ENCODE assay signal across 8 cellular contexts in genomic region chrX:65581661-65582339, GRCh38. TPM values are rescaled to one million over a fixed set of nuclear protein-coding genes. Genes with fewer than 3 reads are reported as not detected.
DNase-seq lines count a peak whose midpoint lies in the region; ATAC-seq and TF ChIP-seq lines count a peak whose summit lies in the region.

No MANE protein-coding gene starts in this region.

- H3K27ac ChIP-seq in esophagus muscularis mucosa (replicated peaks in 1 of 4): no peak overlapping the region
- no peak overlapping the region for H3K27ac ChIP-seq in uterus

- ATAC-seq in GM19463 (IDR thresholded peaks at IDR 0.05; ENCODE audit: unreplicated experiment) (peak; percentile 74), HG03520 (IDR thresholded peaks at IDR 0.05; ENCODE audit: unreplicated experiment) (peak; percentile 81), natural killer cell (peak; percentile 68 to 93 (median 80))

- H3K27ac Mint-ChIP-seq in natural killer cell: no peak overlapping the region

- H3K9me3 ChIP-seq in esophagus muscularis mucosa (no peaks in the 10 kb centered on the region), uterus (no peaks in the 10 kb centered on the region)

- H3K4me1 ChIP-seq in esophagus muscularis mucosa: peaks cover 0 to 9% (median 4%) of the 10 kb centered on the region in 4 donors
- no peaks in the 10 kb centered on the region for H3K4me1 ChIP-seq in uterus

- peaks cover 8% of the 10 kb centered on the region in 2 donors for H3K4me1 Mint-ChIP-seq in natural killer cell

- H3K4me3 Mint-ChIP-seq in natural killer cell: no peak overlapping the region

- H3K4me3 ChIP-seq in esophagus muscularis mucosa (no peak overlapping the region), uterus (no peak overlapping the region)

- peaks cover 2 to 4% of the 10 kb centered on the region in 2 donors for H3K27me3 Mint-ChIP-seq in natural killer cell (ENCODE audit: low read depth in 2 of 2)

- no peaks in the 10 kb centered on the region for H3K36me3 Mint-ChIP-seq in natural killer cell

- DNase-seq in DMS153 (lab: John Stamatoyannopoulos, UW) (peak; percentile 31), NOMO-1 treated with dmso at 0.1 percent for 144 hours (lab: John Stamatoyannopoulos, UW; ENCODE audit: unreplicated experiment) (peak; percentile 24), activated T-cell treated with anti-CD3 and anti-CD28 coated beads for 1 hour (ENCODE audit: low read depth) (peak; percentile 24), esophagus muscularis mucosa (ENCODE audit: extremely low spot score) (no peak), natural killer cell (peak; percentile 35), uterus (peak; percentile 61 to 70)

- H3K36me3 ChIP-seq in esophagus muscularis mucosa (no peaks in the 10 kb centered on the region), uterus (no peaks in the 10 kb centered on the region)

- peak; percentile 67 to 75 (median 67) for TF ChIP-seq CTCF in esophagus muscularis mucosa (IDR thresholded peaks at IDR 0.05)
- TF ChIP-seq CTCF in natural killer cell (IDR thresholded peaks at IDR 0.05): peak; percentile 71
- TF ChIP-seq CTCF in uterus (IDR thresholded peaks at IDR 0.05): peak; percentile 67 to 86 (median 76)

- H3K9me3 Mint-ChIP-seq in natural killer cell: no peaks in the 10 kb centered on the region

- 20% methylated on average over 11 of the region's 12 CpGs for WGBS in esophagus muscularis mucosa

- no peak for TF ChIP-seq EP300 in esophagus muscularis mucosa (IDR thresholded peaks at IDR 0.05)

- intact Hi-C loops in esophagus muscularis mucosa (cut with DNase I): loop anchor here (1.0 kb wide), 1 partner anchor 405 kb away; no protein-coding TSS in a partner anchor
- intact Hi-C loops in natural killer cell (cut with micrococcal nuclease): loop anchor here (5.0 kb wide), 1 partner anchor 531 kb away; no protein-coding TSS in a partner anchor
- intact Hi-C loops in uterus (cut with DNase I; ENCODE audit: low total_unique reads): loop anchor here (5.0 kb wide), 1 partner anchor 406 kb away; no protein-coding TSS in a partner anchor

- TF ChIP-seq POLR2A in esophagus muscularis mucosa (IDR thresholded peaks at IDR 0.05; ENCODE audit: low read depth): no peak
- no peak for TF ChIP-seq POLR2A in uterus (IDR thresholded peaks at IDR 0.05)

- H3K27me3 ChIP-seq in esophagus muscularis mucosa (no peaks in the 10 kb centered on the region), uterus (no peaks in the 10 kb centered on the region)

RNA-seq across cellular contexts. Expression of gene LAS1L, which starts 47.2 kb away (rescaled TPM):
- total RNA-seq in esophagus muscularis mucosa (10 to 100 TPM; 21.5 to 26.5 (median 22.8) TPM), natural killer cell (10 to 100 TPM; 37.6 to 42.7 (median 40.7) TPM), uterus (10 to 100 TPM in 3 of 4 donors, 1 to 10 TPM in 1; 8.2 to 40.9 (median 17.9) TPM)
